ENCODE assay signal across 28 cellular contexts in genomic region chr4:37728064-37728463, GRCh38.
"Had no signal": no experiment of that assay in that cellular context is flagged by ENCODE, and none has a peak within 500 bp of the region (broad histone marks: within the 10 kb centered on the region; RNA-seq: fewer than 3 reads in every experiment).

No MANE protein-coding gene starts in this region.

- H2AFZ ChIP-seq: parathyroid adenoma had no signal

- H3K4me3 Mint-ChIP-seq: activated CD4-positive, alpha-beta memory T cell treated with anti-CD3 and anti-CD28 coated beads, Interleukin-2, amount 10 ng/mL, durations not matched to agents 7 days and 5 days; activated CD4-positive, alpha-beta T cell treated with anti-CD3 and anti-CD28 coated beads, Interleukin-2, amount 10 ng/mL, durations not matched to agents 7 days and 5 days; activated naive CD4-positive, alpha-beta T cell treated with anti-CD3 and anti-CD28 coated beads, Interleukin-2, amount 10 ng/mL, durations not matched to agents 7 days and 5 days; activated naive CD8-positive, alpha-beta T cell treated with anti-CD3 and anti-CD28 coated beads, Interleukin-2, amount 10 ng/mL, durations not matched to agents 7 days and 5 days; activated T-cell treated with anti-CD3 and anti-CD28 coated beads, Interleukin-2, amount 50 U/mL, for 24 hours; memory B cell; naive thymus-derived CD4-positive, alpha-beta T cell; type B pancreatic cell had no signal

- H3K79me2 ChIP-seq: parathyroid adenoma had no signal

- H3K36me3 Mint-ChIP-seq: activated naive CD4-positive, alpha-beta T cell treated with anti-CD3 and anti-CD28 coated beads, Interleukin-2, amount 10 ng/mL, durations not matched to agents 7 days and 5 days; activated naive CD8-positive, alpha-beta T cell treated with anti-CD3 and anti-CD28 coated beads, Interleukin-2, amount 10 ng/mL, durations not matched to agents 7 days and 5 days; memory B cell; naive thymus-derived CD4-positive, alpha-beta T cell; type B pancreatic cell had no signal

- H3K4me1 ChIP-seq: heart left ventricle, parathyroid adenoma, psoas muscle, right atrium auricular region, uterus had no signal

- ATAC-seq: esophagus mucosa; heart left ventricle; naive thymus-derived CD4-positive, alpha-beta T cell; psoas muscle; stimulated activated naive CD8-positive, alpha-beta T cell treated with anti-CD3 and anti-CD28 coated beads, Interleukin-15, Interleukin-2, amounts not matched to agents 100 U/mL and 50 U/mL, for 24 hours had no signal

- H3K4me1 Mint-ChIP-seq: memory B cell had no signal

- DNase-seq: activated CD4-positive, alpha-beta memory T cell treated with anti-CD3 and anti-CD28 coated beads, Interleukin-2, amount 10 ng/mL, durations not matched to agents 7 days and 5 days; activated CD4-positive, alpha-beta T cell treated with anti-CD3 and anti-CD28 coated beads for 1 hour; activated CD4-positive, alpha-beta T cell treated with anti-CD3 and anti-CD28 coated beads, Interleukin-2, amount 10 ng/mL, durations not matched to agents 7 days and 5 days; activated CD8-positive, alpha-beta memory T cell treated with anti-CD3 and anti-CD28 coated beads, Interleukin-2, amount 50 U/mL, for 48 hours; activated gamma-delta T cell; activated naive CD4-positive, alpha-beta T cell treated with anti-CD3 and anti-CD28 coated beads, Interleukin-2, amount 10 ng/mL, durations not matched to agents 7 days and 5 days; activated naive CD8-positive, alpha-beta T cell treated with anti-CD3 and anti-CD28 coated beads, Interleukin-2, amount 10 ng/mL, durations not matched to agents 7 days and 5 days; activated T-cell treated with anti-CD3 and anti-CD28 coated beads, Interleukin-2, amount 50 U/mL, for 24 hours; brain microvascular endothelial cell; central memory CD4-positive, alpha-beta T cell; foreskin fibroblast; heart left ventricle; hypothalamus; midbrain; naive thymus-derived CD4-positive, alpha-beta T cell; occipital lobe; psoas muscle; stimulated activated CD4-positive, alpha-beta T cell treated with anti-CD3 and anti-CD28 coated beads, Interleukin-2, amount 100 ng/mL, for 48 hours; stimulated activated naive CD8-positive, alpha-beta T cell treated with anti-CD3 and anti-CD28 coated beads, Interleukin-15, Interleukin-2, amounts not matched to agents 100 U/mL and 50 U/mL, for 24 hours; uterus had no signal

- FAIRE-seq: astrocyte, endothelial cell of umbilical vein had no signal

- H3K9me3 ChIP-seq: heart left ventricle, psoas muscle, right atrium auricular region, thoracic aorta, uterus had no signal

- H3K27ac Mint-ChIP-seq: activated CD4-positive, alpha-beta memory T cell treated with anti-CD3 and anti-CD28 coated beads, Interleukin-2, amount 10 ng/mL, durations not matched to agents 7 days and 5 days; activated CD4-positive, alpha-beta T cell treated with anti-CD3 and anti-CD28 coated beads, Interleukin-2, amount 10 ng/mL, durations not matched to agents 7 days and 5 days; activated naive CD4-positive, alpha-beta T cell treated with anti-CD3 and anti-CD28 coated beads, Interleukin-2, amount 10 ng/mL, durations not matched to agents 7 days and 5 days; activated naive CD8-positive, alpha-beta T cell treated with anti-CD3 and anti-CD28 coated beads, Interleukin-2, amount 10 ng/mL, durations not matched to agents 7 days and 5 days; activated T-cell treated with anti-CD3 and anti-CD28 coated beads, Interleukin-2, amount 50 U/mL, for 24 hours; memory B cell; naive thymus-derived CD4-positive, alpha-beta T cell had no signal

- H3K36me3 ChIP-seq: brain microvascular endothelial cell, heart left ventricle, right atrium auricular region, thoracic aorta, uterus had no signal

- H3K9ac ChIP-seq: parathyroid adenoma had no signal

- H3K27ac ChIP-seq: brain microvascular endothelial cell, heart left ventricle, parathyroid adenoma, psoas muscle, right atrium auricular region, thoracic aorta, uterus had no signal

- H3K4me3 ChIP-seq: heart left ventricle, psoas muscle, right atrium auricular region, thoracic aorta, uterus had no signal

- H3K27me3 ChIP-seq: brain microvascular endothelial cell, heart left ventricle, right atrium auricular region, uterus had no signal

- H3K27me3 Mint-ChIP-seq: activated CD4-positive, alpha-beta memory T cell treated with anti-CD3 and anti-CD28 coated beads, Interleukin-2, amount 10 ng/mL, durations not matched to agents 7 days and 5 days; activated naive CD8-positive, alpha-beta T cell treated with anti-CD3 and anti-CD28 coated beads, Interleukin-2, amount 10 ng/mL, durations not matched to agents 7 days and 5 days; activated T-cell treated with anti-CD3 and anti-CD28 coated beads, Interleukin-2, amount 50 U/mL, for 24 hours; naive thymus-derived CD4-positive, alpha-beta T cell; type B pancreatic cell had no signal

- H3K9me3 Mint-ChIP-seq: activated CD4-positive, alpha-beta T cell treated with anti-CD3 and anti-CD28 coated beads, Interleukin-2, amount 10 ng/mL, durations not matched to agents 7 days and 5 days; activated naive CD4-positive, alpha-beta T cell treated with anti-CD3 and anti-CD28 coated beads, Interleukin-2, amount 10 ng/mL, durations not matched to agents 7 days and 5 days; activated T-cell treated with anti-CD3 and anti-CD28 coated beads, Interleukin-2, amount 50 U/mL, for 24 hours; memory B cell had no signal
